In genomic region chr9:5620494-5620893, GRCh38 we compare ENCODE assay signal across 20 cellular contexts. TPM values are rescaled to one million over a fixed set of nuclear protein-coding genes. Genes with fewer than 3 reads are reported as not detected.
DNase-seq lines count a peak whose midpoint lies in the region; ATAC-seq and TF ChIP-seq lines count a peak whose summit lies in the region.
"Had no signal": no experiment of that assay in that cellular context is flagged by ENCODE, and none has a peak within 500 bp of the region (broad histone marks: within the 10 kb centered on the region; RNA-seq: fewer than 3 reads in every experiment).

No MANE protein-coding gene starts in this region.

- H3K36me3 Mint-ChIP-seq in activated naive CD4-positive, alpha-beta T cell treated with anti-CD3 and anti-CD28 coated beads for 36 hours (ENCODE audit: low read depth): peaks cover 5% of the 10 kb centered on the region

- CTCF ChIA-PET in activated naive CD4-positive, alpha-beta T cell treated with anti-CD3 and anti-CD28 coated beads for 36 hours (lab: Charles Lee): interaction anchor here (0.5 kb wide), 1 partner anchor 231 kb away, joined by 3 read pairs; no protein-coding TSS in a partner anchor

- no peak for TF ChIP-seq CTCF in LNCaP clone FGC (IDR thresholded peaks at IDR 0.05; ENCODE audit: control insufficient read depth, extremely low read depth, insufficient read depth)

- H3K4me3 Mint-ChIP-seq in activated naive CD4-positive, alpha-beta T cell treated with anti-CD3 and anti-CD28 coated beads for 36 hours: no peak overlapping the region
- H3K4me3 Mint-ChIP-seq: CD4-positive, alpha-beta memory T cell had no signal

- peak overlapping the region; percentile 62 for H3K27ac ChIP-seq in epithelial cell of prostate
- H3K27ac ChIP-seq: PC-9, RWPE1, SJCRH30 had no signal

- H3K4me3 ChIP-seq in LNCaP clone FGC (ENCODE audit: low read depth, low read length): no peak overlapping the region
- H3K4me3 ChIP-seq: PC-9, SJCRH30 had no signal

- intact Hi-C loops in activated naive CD4-positive, alpha-beta T cell treated with anti-CD3 and anti-CD28 coated beads for 36 hours (cut with micrococcal nuclease): loop anchor here (10.0 kb wide), 2 partner anchors 786 to 1316 kb away; partner anchors contain the start of gene GLIS3
- intact Hi-C loops in Right ventricle myocardium inferior (cut with DNase I): no loop called here

- no peak for DNase-seq in activated naive CD4-positive, alpha-beta T cell treated with anti-CD3 and anti-CD28 coated beads for 36 hours
- no peak for DNase-seq in activated naive CD4-positive, alpha-beta T cell treated with Interleukin-2 at 50 U/mL for 16 hours
- DNase-seq in LNCaP clone FGC (ENCODE audit: low read depth) (peak; percentile 52), epithelial cell of prostate (ENCODE audit: low read depth, low spot score) (no peak), Right ventricle myocardium inferior (ENCODE audit: missing footprints) (no peak), activated T-cell treated with anti-CD3 and anti-CD28 coated beads for 4 hours (no peak)
- no peak for DNase-seq in activated CD4-positive, alpha-beta T cell treated with anti-CD3 and anti-CD28 coated beads, Interleukin-2, amount 50 U/mL, for 4 hours
- DNase-seq in stimulated activated CD4-positive, alpha-beta T cell treated with anti-CD3 and anti-CD28 coated beads, Interleukin-4, amount 100 ng/mL, for 4 hours: no peak
- DNase-seq: 8988T; BE2C; CD4-positive, alpha-beta memory T cell; KBM-7; NCI-H1417; NCI-H1930; NCI-H226; NCI-H524; NCI-H82; PC-9; SJCRH30 had no signal

- H3K27me3 Mint-ChIP-seq in activated naive CD4-positive, alpha-beta T cell treated with anti-CD3 and anti-CD28 coated beads for 36 hours (ENCODE audit: low read depth): no peaks in the 10 kb centered on the region
- H3K27me3 Mint-ChIP-seq: CD4-positive, alpha-beta memory T cell had no signal

- no peak for ATAC-seq in Right ventricle myocardium inferior

- peaks cover 57% of the 10 kb centered on the region for H3K4me1 Mint-ChIP-seq in activated naive CD4-positive, alpha-beta T cell treated with anti-CD3 and anti-CD28 coated beads for 36 hours (ENCODE audit: low read depth)

- H3K27ac Mint-ChIP-seq in activated naive CD4-positive, alpha-beta T cell treated with anti-CD3 and anti-CD28 coated beads for 36 hours: peak overlapping the region; percentile 11

- H3K9me3 Mint-ChIP-seq in activated naive CD4-positive, alpha-beta T cell treated with anti-CD3 and anti-CD28 coated beads for 36 hours: no peaks in the 10 kb centered on the region
- H3K9me3 Mint-ChIP-seq: CD4-positive, alpha-beta memory T cell had no signal

RNA-seq across cellular contexts. Expression of gene RIC1, which starts 8.4 kb away (rescaled TPM):
- total RNA-seq in activated naive CD4-positive, alpha-beta T cell treated with anti-CD3 and anti-CD28 coated beads for 36 hours: 10 to 100 TPM; 14.5 to 16.4 TPM
- total RNA-seq in Right ventricle myocardium inferior: 6.9 TPM
